ENCODE assay signal across 30 cellular contexts in genomic region chr14:48526307-48526706, GRCh38.
"Had no signal": no experiment of that assay in that cellular context is flagged by ENCODE, and none has a peak within 500 bp of the region (broad histone marks: within the 10 kb centered on the region; RNA-seq: fewer than 3 reads in every experiment).

No MANE protein-coding gene starts in this region.

- ATAC-seq: activated naive CD4-positive, alpha-beta T cell treated with anti-CD3 and anti-CD28 coated beads, Interleukin-2, amount 50 U/mL, for 72 hours; activated naive CD8-positive, alpha-beta T cell treated with anti-CD3 and anti-CD28 coated beads, Interleukin-2, amount 50 U/mL, for 24 hours; activated T-cell treated with anti-CD3 and anti-CD28 coated beads, Interleukin-2, amount 50 U/mL, for 72 hours; activated T-helper 17 cell treated with anti-CD3 and anti-CD28 coated beads, Interleukin-2, amount 50 U/mL, for 72 hours; body of pancreas had no signal

- H3K4me3 ChIP-seq: adrenal gland, ascending aorta, body of pancreas, breast epithelium, cardiac muscle cell, colonic mucosa had no signal

- H3K9me3 ChIP-seq: ascending aorta, body of pancreas, colonic mucosa had no signal

- H3K27ac ChIP-seq: adrenal gland, ascending aorta, body of pancreas, brain microvascular endothelial cell, breast epithelium, cardiac muscle cell, colonic mucosa had no signal

- H3K36me3 ChIP-seq: adrenal gland, ascending aorta, brain microvascular endothelial cell, breast epithelium, cardiac muscle cell, colonic mucosa had no signal

- DNase-seq: activated effector memory CD4-positive, alpha-beta T cell treated with anti-CD3 and anti-CD28 coated beads, Interleukin-2, amount 50 U/mL, for 16 hours; activated effector memory CD4-positive, alpha-beta T cell treated with Interleukin-2 at 50 U/mL for 16 hours; activated gamma-delta T cell; activated gamma-delta T cell treated with Interleukin-2 at 50 U/mL for 16 hours; activated naive CD4-positive, alpha-beta T cell; activated naive CD4-positive, alpha-beta T cell treated with anti-CD3 and anti-CD28 coated beads for 36 hours; activated naive CD4-positive, alpha-beta T cell treated with anti-CD3 and anti-CD28 coated beads, Interleukin-2, amount 10 ng/mL, durations not matched to agents 7 days and 5 days; activated naive CD4-positive, alpha-beta T cell treated with anti-CD3 and anti-CD28 coated beads, Interleukin-2, amount 50 U/mL, for 16 hours; activated naive CD4-positive, alpha-beta T cell treated with Interleukin-2 at 50 U/mL for 16 hours; activated naive CD8-positive, alpha-beta T cell treated with anti-CD3 and anti-CD28 coated beads for 36 hours; activated naive CD8-positive, alpha-beta T cell treated with anti-CD3 and anti-CD28 coated beads, Interleukin-2, amount 10 ng/mL, durations not matched to agents 7 days and 5 days; activated naive CD8-positive, alpha-beta T cell treated with anti-CD3 and anti-CD28 coated beads, Interleukin-2, amount 50 U/mL, for 24 hours; activated T-cell treated with anti-CD3 and anti-CD28 coated beads, Interleukin-2, amount 50 U/mL, for 48 hours; activated T-cell treated with anti-CD3 and anti-CD28 coated beads, Interleukin-2, amount 50 U/mL, for 72 hours; adrenal gland; amniotic stem cell; amygdala; anterior cingulate cortex; aorta; body of pancreas; brain microvascular endothelial cell; caudate nucleus; central memory CD4-positive, alpha-beta T cell; cerebellar nuclear complex; colonic mucosa had no signal

- H3K27me3 ChIP-seq: adrenal gland, ascending aorta, body of pancreas, brain microvascular endothelial cell, breast epithelium, cardiac muscle cell, colonic mucosa had no signal

- H3K4me1 ChIP-seq: adrenal gland, ascending aorta, body of pancreas, breast epithelium, colonic mucosa had no signal
